Comparison of ENCODE assay signal across 1 cellular context in genomic region chr12:15966426-15966825, GRCh38.
TF ChIP-seq lines count a peak whose summit lies in the region.

No MANE protein-coding gene starts in this region.

TF ChIP-seq in WTC11, 78 proteins besides CTCF, POLR2A, EP300 and RAD21 (continued from another document):
- TF ChIP-seq, protein P1, sequence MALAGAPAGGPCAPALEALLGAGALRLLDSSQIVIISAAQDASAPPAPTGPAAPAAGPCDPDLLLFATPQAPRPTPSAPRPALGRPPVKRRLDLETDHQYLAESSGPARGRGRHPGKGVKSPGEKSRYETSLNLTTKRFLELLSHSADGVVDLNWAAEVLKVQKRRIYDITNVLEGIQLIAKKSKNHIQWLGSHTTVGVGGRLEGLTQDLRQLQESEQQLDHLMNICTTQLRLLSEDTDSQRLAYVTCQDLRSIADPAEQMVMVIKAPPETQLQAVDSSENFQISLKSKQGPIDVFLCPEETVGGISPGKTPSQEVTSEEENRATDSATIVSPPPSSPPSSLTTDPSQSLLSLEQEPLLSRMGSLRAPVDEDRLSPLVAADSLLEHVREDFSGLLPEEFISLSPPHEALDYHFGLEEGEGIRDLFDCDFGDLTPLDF (CRISPR knock-in tag; IDR thresholded peaks at IDR 0.05): no peak
- TF ChIP-seq SOX15 (CRISPR knock-in tag; IDR thresholded peaks at IDR 0.05) (no peak), ATF2 (CRISPR knock-in tag; IDR thresholded peaks at IDR 0.05; ENCODE audit: borderline replicate concordance, low read depth) (no peak)
- TF ChIP-seq, protein P2, sequence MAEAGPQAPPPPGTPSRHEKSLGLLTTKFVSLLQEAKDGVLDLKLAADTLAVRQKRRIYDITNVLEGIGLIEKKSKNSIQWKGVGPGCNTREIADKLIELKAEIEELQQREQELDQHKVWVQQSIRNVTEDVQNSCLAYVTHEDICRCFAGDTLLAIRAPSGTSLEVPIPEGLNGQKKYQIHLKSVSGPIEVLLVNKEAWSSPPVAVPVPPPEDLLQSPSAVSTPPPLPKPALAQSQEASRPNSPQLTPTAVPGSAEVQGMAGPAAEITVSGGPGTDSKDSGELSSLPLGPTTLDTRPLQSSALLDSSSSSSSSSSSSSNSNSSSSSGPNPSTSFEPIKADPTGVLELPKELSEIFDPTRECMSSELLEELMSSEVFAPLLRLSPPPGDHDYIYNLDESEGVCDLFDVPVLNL (CRISPR knock-in tag; IDR thresholded peaks at IDR 0.05; ENCODE audit: borderline replicate concordance, low read depth): no peak
- TF ChIP-seq, protein P3, sequence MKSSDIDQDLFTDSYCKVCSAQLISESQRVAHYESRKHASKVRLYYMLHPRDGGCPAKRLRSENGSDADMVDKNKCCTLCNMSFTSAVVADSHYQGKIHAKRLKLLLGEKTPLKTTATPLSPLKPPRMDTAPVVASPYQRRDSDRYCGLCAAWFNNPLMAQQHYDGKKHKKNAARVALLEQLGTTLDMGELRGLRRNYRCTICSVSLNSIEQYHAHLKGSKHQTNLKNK (CRISPR knock-in tag; IDR thresholded peaks at IDR 0.05): no peak
